In genomic region chr2:167048829-167049228, GRCh38 we compare ENCODE assay signal across 17 cellular contexts.
"Had no signal": no experiment of that assay in that cellular context is flagged by ENCODE, and none has a peak within 500 bp of the region (broad histone marks: within the 10 kb centered on the region; RNA-seq: fewer than 3 reads in every experiment).

No MANE protein-coding gene starts in this region.

- H3K4me3 ChIP-seq: coronary artery, esophagus muscularis mucosa, lung, mucosa of descending colon, thyroid gland had no signal

- H3K9me3 ChIP-seq: esophagus muscularis mucosa, mucosa of descending colon, thyroid gland had no signal

- H3K27me3 ChIP-seq: esophagus muscularis mucosa, thyroid gland had no signal

- DNase-seq: activated B cell treated with CpG ODN at 0.5 μM for 24 hours; activated CD4-positive, alpha-beta T cell treated with anti-CD3 and anti-CD28 coated beads for 48 hours; activated CD8-positive, alpha-beta T cell treated with anti-CD3 and anti-CD28 coated beads for 36 hours; activated effector memory CD4-positive, alpha-beta T cell treated with anti-CD3 and anti-CD28 coated beads, Interleukin-2, amount 50 U/mL, for 16 hours; activated T-cell treated with anti-CD3 and anti-CD28 coated beads, Interleukin-2, amount 50 U/mL, for 4 hours; amniotic stem cell; glutamatergic neuron; islet precursor cell; mucosa of descending colon; naive thymus-derived CD4-positive, alpha-beta T cell; stimulated activated CD4-positive, alpha-beta T cell treated with anti-CD3 and anti-CD28 coated beads, Interleukin-2, amount 100 ng/mL, for 48 hours; stimulated activated naive B cell treated with anti-CD40 and anti-IgM and Interleukin-4, amounts not matched to agents 10 μg/mL and 1 μg/mL and 100 μg/mL, for 72 hours; thyroid gland had no signal

- H3K27ac ChIP-seq: coronary artery, esophagus muscularis mucosa, thyroid gland had no signal

- H3K4me1 ChIP-seq: thyroid gland had no signal

- H3K36me3 ChIP-seq: esophagus muscularis mucosa, thyroid gland had no signal

- ATAC-seq: activated CD8-positive, alpha-beta T cell treated with anti-CD3 and anti-CD28 coated beads for 36 hours; activated naive CD4-positive, alpha-beta T cell treated with anti-CD3 and anti-CD28 coated beads, Interleukin-2, amount 50 U/mL, for 72 hours; activated T-cell treated with anti-CD3 and anti-CD28 coated beads, Interleukin-2, amount 50 U/mL, for 4 hours; mucosa of descending colon; naive thymus-derived CD4-positive, alpha-beta T cell; stimulated activated naive B cell treated with anti-CD40 and anti-IgM and Interleukin-4, amounts not matched to agents 10 μg/mL and 1 μg/mL and 100 μg/mL, for 72 hours had no signal
